In the genomic region with DNA sequence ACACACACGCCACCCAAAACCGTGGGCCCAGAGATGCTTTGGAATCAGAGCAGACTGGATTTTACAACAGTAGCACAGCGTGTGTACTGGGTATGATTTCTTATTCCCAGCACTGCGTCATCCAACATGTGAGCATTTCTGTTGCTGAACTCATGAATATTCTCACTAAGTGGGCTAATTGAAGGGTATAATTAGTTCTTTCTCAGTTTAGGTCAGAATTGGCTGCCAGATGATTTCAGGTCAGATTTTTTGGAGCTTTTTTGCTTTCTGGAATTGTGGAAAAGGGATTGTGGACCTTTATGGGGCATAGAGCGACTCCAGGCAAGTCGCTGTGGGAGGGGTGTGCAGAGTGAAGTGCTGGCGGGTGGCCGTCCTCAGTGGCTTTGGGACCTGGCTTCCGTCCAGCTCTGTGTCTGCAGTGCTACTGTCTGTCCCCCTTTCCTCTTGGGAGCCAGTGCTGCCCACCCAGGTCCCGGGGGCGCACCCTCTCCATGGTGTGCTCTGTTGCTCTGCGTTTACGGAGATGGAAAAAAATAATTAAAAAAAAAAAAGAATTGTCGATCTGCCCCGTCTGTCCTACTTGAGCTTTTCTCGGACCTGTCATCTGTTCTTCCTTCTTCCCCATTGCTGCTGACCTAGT, we compare ENCODE assay signal across 17 cellular contexts. TPM values are rescaled to one million over a fixed set of nuclear protein-coding genes. Genes with fewer than 3 reads are reported as not detected.
DNase-seq lines count a peak whose midpoint lies in the region; ATAC-seq and TF ChIP-seq lines count a peak whose summit lies in the region.
"Had no signal": no experiment of that assay in that cellular context is flagged by ENCODE, and none has a peak within 500 bp of the region (broad histone marks: within the 10 kb centered on the region; RNA-seq: fewer than 3 reads in every experiment).

No MANE protein-coding gene starts in this region.

- no peak for TF ChIP-seq POLR2A in suprapubic skin (IDR thresholded peaks at IDR 0.05)

- H3K27ac ChIP-seq in coronary artery = peak overlapping the region; percentile 63 to 82
- no peak overlapping the region for H3K27ac ChIP-seq in mesenchymal stem cell (ENCODE audit: low read length, poor library complexity, severe bottlenecking)
- peak overlapping the region; percentile 67 for H3K27ac ChIP-seq in suprapubic skin

- no peak for ATAC-seq in activated CD8-positive, alpha-beta memory T cell treated with anti-CD3 and anti-CD28 coated beads, Interleukin-2, amount 10 ng/mL, durations not matched to agents 7 days and 5 days
- ATAC-seq: activated naive CD4-positive, alpha-beta T cell treated with anti-CD3 and anti-CD28 coated beads, Interleukin-2, amount 50 U/mL, for 72 hours; HCT116; stimulated activated memory B cell treated with anti-CD40 and anti-IgM and Interleukin-4, amounts not matched to agents 10 μg/mL and 1 μg/mL and 100 μg/mL, for 72 hours had no signal

- no peak overlapping the region for H2AK5ac ChIP-seq in mesenchymal stem cell (ENCODE audit: low read length, severe bottlenecking)

- no peak for TF ChIP-seq EP300 in suprapubic skin (IDR thresholded peaks at IDR 0.05)

- 95% methylated on average over 16 of the region's 16 CpGs for WGBS in mesenchymal stem cell
- 58% methylated on average over 13 of the region's 16 CpGs for WGBS in suprapubic skin

- H3K36me3 Mint-ChIP-seq in activated CD8-positive, alpha-beta memory T cell treated with anti-CD3 and anti-CD28 coated beads, Interleukin-2, amount 10 ng/mL, durations not matched to agents 7 days and 5 days = peaks cover 3% of the 10 kb centered on the region
- H3K36me3 Mint-ChIP-seq: activated naive CD4-positive, alpha-beta T cell treated with anti-CD3 and anti-CD28 coated beads, Interleukin-2, amount 50 U/mL, for 72 hours had no signal

- CTCF ChIA-PET in activated CD8-positive, alpha-beta memory T cell treated with anti-CD3 and anti-CD28 coated beads, Interleukin-2, amount 10 ng/mL, durations not matched to agents 7 days and 5 days (lab: Charles Lee) = interaction anchor here (1.3 to 1.6 kb wide), 3 partner anchors 10 to 193 kb away, joined by 3 to 9 read pairs (median 3); no protein-coding TSS in a partner anchor

- H3K4me1 ChIP-seq in mesenchymal stem cell (ENCODE audit: control insufficient read depth, insufficient read depth, low read depth, low read length) (peaks cover 4% of the 10 kb centered on the region), suprapubic skin (peaks cover 44% of the 10 kb centered on the region)

- no peak overlapping the region for H3K14ac ChIP-seq in mesenchymal stem cell (ENCODE audit: low read length in 2 of 2)

- no peak overlapping the region for H2BK5ac ChIP-seq in mesenchymal stem cell (ENCODE audit: low read depth, low read length, poor library complexity, severe bottlenecking)

- H3K4me3 Mint-ChIP-seq in activated CD8-positive, alpha-beta memory T cell treated with anti-CD3 and anti-CD28 coated beads, Interleukin-2, amount 10 ng/mL, durations not matched to agents 7 days and 5 days = no peak overlapping the region
- H3K4me3 Mint-ChIP-seq: stimulated activated memory B cell treated with anti-CD40 and anti-IgM and Interleukin-4, amounts not matched to agents 10 μg/mL and 1 μg/mL and 100 μg/mL, for 72 hours had no signal

- H2BK120ac ChIP-seq in mesenchymal stem cell (ENCODE audit: low read depth, low read length) = no peak overlapping the region

- peaks cover 23% of the 10 kb centered on the region for H3K4me1 Mint-ChIP-seq in activated CD8-positive, alpha-beta memory T cell treated with anti-CD3 and anti-CD28 coated beads, Interleukin-2, amount 10 ng/mL, durations not matched to agents 7 days and 5 days

- H3K4me3 ChIP-seq in coronary artery (peak overlapping the region; percentile 63), mesenchymal stem cell (ENCODE audit: insufficient read depth in 1 of 2, low read depth in 1 of 2, low read length in 2 of 2) (no peak overlapping the region), suprapubic skin (peak overlapping the region; percentile 18)

- peaks cover 14% of the 10 kb centered on the region for H3K79me1 ChIP-seq in mesenchymal stem cell (replicated peaks; ENCODE audit: low read length, poor library complexity, severe bottlenecking)

- H3K9me3 ChIP-seq in mesenchymal stem cell (ENCODE audit: control insufficient read depth, low read length) = no peaks in the 10 kb centered on the region
- H3K9me3 ChIP-seq in suprapubic skin = no peaks in the 10 kb centered on the region

- H2AFZ ChIP-seq in mesenchymal stem cell (ENCODE audit: low read depth, low read length) = no peak overlapping the region

- no peak overlapping the region for H4K8ac ChIP-seq in mesenchymal stem cell (ENCODE audit: low read length)

- H3K9me3 Mint-ChIP-seq in activated CD8-positive, alpha-beta memory T cell treated with anti-CD3 and anti-CD28 coated beads, Interleukin-2, amount 10 ng/mL, durations not matched to agents 7 days and 5 days (ENCODE audit: low read depth) = no peaks in the 10 kb centered on the region
- H3K9me3 Mint-ChIP-seq: activated naive CD4-positive, alpha-beta T cell treated with anti-CD3 and anti-CD28 coated beads, Interleukin-2, amount 50 U/mL, for 72 hours; stimulated activated memory B cell treated with anti-CD40 and anti-IgM and Interleukin-4, amounts not matched to agents 10 μg/mL and 1 μg/mL and 100 μg/mL, for 72 hours had no signal

- no peak for TF ChIP-seq CTCF in coronary artery (IDR thresholded peaks at IDR 0.05)
- no peak for TF ChIP-seq CTCF in suprapubic skin (IDR thresholded peaks at IDR 0.05)

- H3K27me3 ChIP-seq in mesenchymal stem cell (ENCODE audit: control insufficient read depth in 1 of 2, insufficient read depth in 1 of 2, low read length in 2 of 2) (no peaks in the 10 kb centered on the region), suprapubic skin (no peaks in the 10 kb centered on the region)

- H3K36me3 ChIP-seq in mesenchymal stem cell (ENCODE audit: control insufficient read depth in 1 of 2, insufficient read depth in 2 of 2, low read depth in 1 of 2, low read length in 2 of 2) = no peaks in the 10 kb centered on the region
- H3K36me3 ChIP-seq in suprapubic skin = no peaks in the 10 kb centered on the region

- no peak overlapping the region for H3K4ac ChIP-seq in mesenchymal stem cell (ENCODE audit: low read depth in 1 of 2, low read length in 2 of 2)

- no peak overlapping the region for H3K27ac Mint-ChIP-seq in activated CD8-positive, alpha-beta memory T cell treated with anti-CD3 and anti-CD28 coated beads, Interleukin-2, amount 10 ng/mL, durations not matched to agents 7 days and 5 days
- H3K27ac Mint-ChIP-seq: stimulated activated memory B cell treated with anti-CD40 and anti-IgM and Interleukin-4, amounts not matched to agents 10 μg/mL and 1 μg/mL and 100 μg/mL, for 72 hours had no signal

- no peak overlapping the region for H3K18ac ChIP-seq in mesenchymal stem cell (ENCODE audit: low read depth in 1 of 2, low read length in 2 of 2)

- H4K91ac ChIP-seq in mesenchymal stem cell (ENCODE audit: low read length) = no peak overlapping the region

- no peaks in the 10 kb centered on the region for H3K27me3 Mint-ChIP-seq in activated CD8-positive, alpha-beta memory T cell treated with anti-CD3 and anti-CD28 coated beads, Interleukin-2, amount 10 ng/mL, durations not matched to agents 7 days and 5 days
- H3K27me3 Mint-ChIP-seq: stimulated activated memory B cell treated with anti-CD40 and anti-IgM and Interleukin-4, amounts not matched to agents 10 μg/mL and 1 μg/mL and 100 μg/mL, for 72 hours had no signal

- H2BK15ac ChIP-seq in mesenchymal stem cell (ENCODE audit: low read depth, poor library complexity, severe bottlenecking) = no peak overlapping the region

- peak; percentile 33 for DNase-seq in NCI-H69 (lab: John Stamatoyannopoulos, UW)
- no peak for DNase-seq in coronary artery (ENCODE audit: low spot score)
- DNase-seq in mesenchymal stem cell = no peak
- DNase-seq in suprapubic skin (ENCODE audit: low spot score in 2 of 2) = no peak
- no peak for DNase-seq in activated CD4-positive, CD25-positive, alpha-beta regulatory T cell (lab: John Stamatoyannopoulos, UW)
- DNase-seq in activated CD8-positive, alpha-beta memory T cell treated with anti-CD3 and anti-CD28 coated beads, Interleukin-2, amount 10 ng/mL, durations not matched to agents 7 days and 5 days = no peak
- DNase-seq in NCI-H510A treated with DMSO at 0.1 percent for 48 hours (lab: John Stamatoyannopoulos, UW) = no peak
- DNase-seq in stimulated activated CD4-positive, alpha-beta T cell treated with anti-CD3 and anti-CD28 coated beads, Interleukin-4, amount 100 ng/mL, for 24 hours = no peak
- DNase-seq: foreskin melanocyte; GDM1; NCI-H446 treated with DMSO at 0.1 percent for 48 hours; occipital lobe; RPMI8226; stimulated activated CD4-positive, alpha-beta T cell treated with anti-CD3 and anti-CD28 coated beads, Interleukin-2, amount 100 ng/mL, for 24 hours had no signal

- no peak overlapping the region for H2BK12ac ChIP-seq in mesenchymal stem cell (ENCODE audit: low read length in 2 of 2)

- H3K9ac ChIP-seq in mesenchymal stem cell (ENCODE audit: low read length) = peak overlapping the region; percentile 32

- H3K23ac ChIP-seq in mesenchymal stem cell (ENCODE audit: low read length in 2 of 2) = no peak overlapping the region

- H3K4me2 ChIP-seq in mesenchymal stem cell (ENCODE audit: low read length, poor library complexity, severe bottlenecking) = no peak overlapping the region

RNA-seq across cellular contexts. Expression of a gene that starts 25.0 kb away (rescaled TPM):
- polyA plus RNA-seq in mesenchymal stem cell (2013, experiment 1 of 2) = 45.8 TPM
- 46.2 TPM for polyA plus RNA-seq in mesenchymal stem cell (2013, experiment 2 of 2)
- total RNA-seq in suprapubic skin = 10 to 100 TPM; 62.7 to 94.5 (median 78.4) TPM
- 10 to 100 TPM; 81.7 to 85.1 TPM for total RNA-seq in activated CD8-positive, alpha-beta memory T cell treated with anti-CD3 and anti-CD28 coated beads, Interleukin-2, amount 10 ng/mL, durations not matched to agents 7 days and 5 days

Comparison
In these comparisons a context has a peak if more than half of its experiments do, and no peak if none do; other contexts are left out.
1. H3K4me3 ChIP-seq: peak in coronary artery (single experiment) and suprapubic skin (single experiment); none in mesenchymal stem cell (0 of 2).